2 cellular contexts compared by ENCODE assay signal in genomic region chr1:85689788-85690404, GRCh38.
TF ChIP-seq lines count a peak whose summit lies in the region.

No MANE protein-coding gene starts in this region.

TF ChIP-seq in GM23338, 12 proteins besides CTCF, POLR2A, EP300 and RAD21 (continued from another document):
- TF ChIP-seq ZNF114 (CRISPR knock-in tag; IDR thresholded peaks at IDR 0.05) = no peak

TF ChIP-seq in endothelial cell of umbilical vein, 7 proteins besides CTCF, POLR2A, EP300 and RAD21 (continued from another document):
- TF ChIP-seq FOS (IDR thresholded peaks at IDR 0.05; ENCODE audit: borderline replicate concordance, insufficient read depth, low read length) (no peak), POLR2AphosphoS5 (IDR thresholded peaks at IDR 0.05; ENCODE audit: insufficient read depth, low read depth, low read length) (no peak), GATA2 (IDR thresholded peaks at IDR 0.05; ENCODE audit: insufficient read depth, insufficient read length, low read depth, low read length) (no peak), JUN (IDR thresholded peaks at IDR 0.05; ENCODE audit: borderline replicate concordance, insufficient read depth, insufficient read length, low read depth) (no peak), EZH2 (IDR thresholded peaks at IDR 0.05; ENCODE audit: borderline replicate concordance, low read depth, low read length, severe bottlenecking) (no peak), MYC (IDR thresholded peaks at IDR 0.05; ENCODE audit: low read depth, low read length) (no peak)
